In the genomic region with DNA sequence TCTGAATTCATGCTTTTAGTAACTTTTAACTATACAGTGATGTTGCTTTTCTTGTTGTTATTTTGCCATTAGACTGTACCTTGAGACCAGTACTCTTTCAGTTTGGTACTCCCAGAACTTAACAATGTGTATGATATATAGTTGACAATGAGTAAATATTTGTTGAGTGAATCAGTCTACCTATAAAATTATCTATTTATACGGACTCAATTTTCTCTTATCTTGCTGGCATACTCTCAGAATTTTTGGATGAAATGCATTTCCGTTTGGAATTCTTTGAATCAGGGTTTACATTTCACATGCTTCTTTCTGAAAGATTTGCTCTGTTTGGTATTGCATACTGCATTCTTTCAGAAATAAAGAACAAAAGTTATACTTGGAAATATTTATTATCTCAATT, we compare ENCODE assay signal across 15 cellular contexts. TPM values are rescaled to one million over a fixed set of nuclear protein-coding genes. Genes with fewer than 3 reads are reported as not detected.
DNase-seq lines count a peak whose midpoint lies in the region; ATAC-seq and TF ChIP-seq lines count a peak whose summit lies in the region.
"Had no signal": no experiment of that assay in that cellular context is flagged by ENCODE, and none has a peak within 500 bp of the region (broad histone marks: within the 10 kb centered on the region; RNA-seq: fewer than 3 reads in every experiment).

No MANE protein-coding gene starts in this region.

- CTCF ChIA-PET in activated naive CD4-positive, alpha-beta T cell treated with anti-CD3 and anti-CD28 coated beads, Interleukin-2, amount 10 ng/mL, durations not matched to agents 7 days and 5 days (lab: Charles Lee): interaction anchor here (1.2 kb wide), 1 partner anchor 37 kb away, joined by 3 read pairs; no protein-coding TSS in a partner anchor

- H3K27ac ChIP-seq in RWPE2 (ENCODE audit: poor library complexity, severe bottlenecking): no peak overlapping the region
- H3K27ac ChIP-seq: GM23248 had no signal

- peak; percentile 46; the same call in 2 of the 3 replicates for ATAC-seq in RWPE2 (ENCODE audit: low read depth)
- ATAC-seq: CD8-positive, alpha-beta T cell; HCT116; K562 had no signal

- no peaks in the 10 kb centered on the region for H3K4me1 ChIP-seq in RWPE2 (ENCODE audit: insufficient read depth, poor library complexity, severe bottlenecking)

- TF ChIP-seq CTCF in LNCaP clone FGC (IDR thresholded peaks at IDR 0.05; ENCODE audit: control insufficient read depth, extremely low read depth, insufficient read depth) (no peak), RWPE2 (IDR thresholded peaks at IDR 0.05; ENCODE audit: poor library complexity, severe bottlenecking) (no peak)

- H3K27me3 ChIP-seq in RWPE2 (ENCODE audit: insufficient read depth, poor library complexity, severe bottlenecking): no peaks in the 10 kb centered on the region

- peak; percentile 76 for DNase-seq in A172 (ENCODE audit: low spot score)
- peak; percentile 38 for DNase-seq in LNCaP clone FGC (ENCODE audit: low read depth)
- no peak for DNase-seq in RWPE2 (ENCODE audit: low spot score)
- DNase-seq in iris pigment epithelial cell (ENCODE audit: low read depth): peak; percentile 43
- no peak for DNase-seq in activated naive CD4-positive, alpha-beta T cell treated with anti-CD3 and anti-CD28 coated beads, Interleukin-2, amount 10 ng/mL, durations not matched to agents 7 days and 5 days
- DNase-seq in MV-4-11 (lab: John Stamatoyannopoulos, UW): no peak
- no peak for DNase-seq in mucosa of gallbladder (ENCODE audit: low spot score)
- DNase-seq: CD8-positive, alpha-beta T cell; COR-L47; DMS153; GF-D8; GM23248 had no signal

- H3K4me1 Mint-ChIP-seq in activated naive CD4-positive, alpha-beta T cell treated with anti-CD3 and anti-CD28 coated beads, Interleukin-2, amount 10 ng/mL, durations not matched to agents 7 days and 5 days: no peaks in the 10 kb centered on the region
- H3K4me1 Mint-ChIP-seq: CD14-positive monocyte had no signal

- no peak overlapping the region for H3K27ac Mint-ChIP-seq in activated naive CD4-positive, alpha-beta T cell treated with anti-CD3 and anti-CD28 coated beads, Interleukin-2, amount 10 ng/mL, durations not matched to agents 7 days and 5 days
- H3K27ac Mint-ChIP-seq: CD14-positive monocyte; CD8-positive, alpha-beta T cell had no signal

- no peak overlapping the region for H3K4me3 Mint-ChIP-seq in activated naive CD4-positive, alpha-beta T cell treated with anti-CD3 and anti-CD28 coated beads, Interleukin-2, amount 10 ng/mL, durations not matched to agents 7 days and 5 days
- H3K4me3 Mint-ChIP-seq: CD14-positive monocyte; CD8-positive, alpha-beta T cell had no signal

- H3K36me3 Mint-ChIP-seq in activated naive CD4-positive, alpha-beta T cell treated with anti-CD3 and anti-CD28 coated beads, Interleukin-2, amount 10 ng/mL, durations not matched to agents 7 days and 5 days: no peaks in the 10 kb centered on the region
- H3K36me3 Mint-ChIP-seq: CD14-positive monocyte; CD8-positive, alpha-beta T cell had no signal

- H3K36me3 ChIP-seq in RWPE2 (ENCODE audit: low read depth): no peaks in the 10 kb centered on the region

- no peaks in the 10 kb centered on the region for H3K9me3 ChIP-seq in RWPE2 (ENCODE audit: severe bottlenecking)

- no peak overlapping the region for H3K4me3 ChIP-seq in LNCaP clone FGC (ENCODE audit: low read depth, low read length)
- H3K4me3 ChIP-seq in RWPE2 (ENCODE audit: severe bottlenecking): no peak overlapping the region
- H3K4me3 ChIP-seq: GM23248, K562 had no signal

- peaks cover 6% of the 10 kb centered on the region for H3K27me3 Mint-ChIP-seq in activated naive CD4-positive, alpha-beta T cell treated with anti-CD3 and anti-CD28 coated beads, Interleukin-2, amount 10 ng/mL, durations not matched to agents 7 days and 5 days

- no peaks in the 10 kb centered on the region for H3K9me3 Mint-ChIP-seq in activated naive CD4-positive, alpha-beta T cell treated with anti-CD3 and anti-CD28 coated beads, Interleukin-2, amount 10 ng/mL, durations not matched to agents 7 days and 5 days
- H3K9me3 Mint-ChIP-seq: CD8-positive, alpha-beta T cell had no signal

RNA-seq across cellular contexts. Expression of a gene that starts 47.8 kb away (rescaled TPM):
- total RNA-seq in A172 (2014; rRNA removed; shearing (Covaris generic)): 843 and 845 TPM in 2 replicates
- 10.6 TPM for total RNA-seq in mucosa of gallbladder
- total RNA-seq: CD8-positive, alpha-beta T cell had no signal

Comparison
In these comparisons a context has a peak if more than half of its experiments do, and no peak if none do; other contexts are left out.
1. DNase-seq: peak in A172 (single experiment), LNCaP clone FGC (single experiment) and iris pigment epithelial cell (single experiment); none in RWPE2 (single experiment), activated naive CD4-positive, alpha-beta T cell treated with anti-CD3 and anti-CD28 coated beads, Interleukin-2, amount 10 ng/mL, durations not matched to agents 7 days and 5 days (single experiment), MV-4-11 (single experiment) and mucosa of gallbladder (single experiment).
2. RNA of a gene that starts 47.8 kb away (total RNA-seq): 843 to 845 TPM in A172; 10.6 TPM in mucosa of gallbladder (single experiment); every median in the first group is over 10 times any median in the second.